ENCODE assay signal across 13 cellular contexts in genomic region chr2:98474979-98475632, GRCh38. TPM values are rescaled to one million over a fixed set of nuclear protein-coding genes. Genes with fewer than 3 reads are reported as not detected.
A peak's percentile ranks its signal among the peaks of the same experiment; 100 is the strongest.
DNase-seq lines count a peak whose midpoint lies in the region; ATAC-seq and TF ChIP-seq lines count a peak whose summit lies in the region.
"Had no signal": no experiment of that assay in that cellular context is flagged by ENCODE, and none has a peak within 500 bp of the region (broad histone marks: within the 10 kb centered on the region; RNA-seq: fewer than 3 reads in every experiment).

No MANE protein-coding gene starts in this region.

- peaks cover 100% of the 10 kb centered on the region for H3K79me2 ChIP-seq in MM.1S (ENCODE audit: low read length)

- no peaks in the 10 kb centered on the region for H4K20me1 ChIP-seq in MM.1S (ENCODE audit: insufficient read depth, low read length)

- peak overlapping the region; percentile 98 for H3K27ac ChIP-seq in MM.1S (ENCODE audit: low read length)
- peak overlapping the region; percentile 48 for H3K27ac ChIP-seq in VCaP
- peak overlapping the region; percentile 66 for H3K27ac ChIP-seq in neutrophil

- H3K4me3 ChIP-seq in MM.1S (ENCODE audit: low read length): no peak overlapping the region
- H3K4me3 ChIP-seq in neutrophil (ENCODE audit: low read depth in 1 of 2, low read length in 1 of 2): no peak overlapping the region
- H3K4me3 ChIP-seq: Peyer's patch had no signal

- H3K27me3 ChIP-seq in MM.1S (replicated peaks; ENCODE audit: insufficient read depth, low read length) (no peaks in the 10 kb centered on the region), neutrophil (no peaks in the 10 kb centered on the region)
- H3K27me3 ChIP-seq: Peyer's patch had no signal

- H3K36me3 ChIP-seq in MM.1S (replicated peaks; ENCODE audit: insufficient read depth, low read length) (0 out of 2 replicates have a peak, but pooled peaks cover 2% of the 10 kb centered on the region), neutrophil (no peaks in the 10 kb centered on the region)
- H3K36me3 ChIP-seq: Peyer's patch had no signal

- TF ChIP-seq CTCF in MM.1S (IDR thresholded peaks at IDR 0.05; ENCODE audit: low read length) (no peak), VCaP (conservative IDR thresholded peaks at IDR 0.05) (no peak), neutrophil (IDR thresholded peaks at IDR 0.05) (no peak), GM10248 (IDR thresholded peaks at IDR 0.05; ENCODE audit: control extremely low read depth, extremely low read depth, low read depth, missing control alignments) (no peak)

- H3K27me3 Mint-ChIP-seq in activated CD4-positive, alpha-beta T cell treated with anti-CD3 and anti-CD28 coated beads for 36 hours: no peaks in the 10 kb centered on the region

- no peak overlapping the region for H2AFZ ChIP-seq in MM.1S (ENCODE audit: low read length)

- no peaks in the 10 kb centered on the region for H3K9me3 ChIP-seq in MM.1S (replicated peaks; ENCODE audit: insufficient read depth, low read length)
- no peaks in the 10 kb centered on the region for H3K9me3 ChIP-seq in neutrophil
- H3K9me3 ChIP-seq: Peyer's patch had no signal

- H3K4me3 Mint-ChIP-seq in activated CD4-positive, alpha-beta T cell treated with anti-CD3 and anti-CD28 coated beads for 36 hours: no peak overlapping the region

- H3K4me1 Mint-ChIP-seq in activated CD4-positive, alpha-beta T cell treated with anti-CD3 and anti-CD28 coated beads for 36 hours: peaks cover 99% of the 10 kb centered on the region

- H3K9me2 ChIP-seq in MM.1S (replicated peaks; ENCODE audit: insufficient read depth, low read length): no peaks in the 10 kb centered on the region

- DNase-seq in activated CD4-positive, alpha-beta T cell treated with anti-CD3 and anti-CD28 coated beads for 36 hours: no peak
- no peak for DNase-seq in activated CD4-positive, alpha-beta T cell treated with anti-CD3 and anti-CD28 coated beads, Interleukin-2, amount 50 U/mL, for 4 hours
- DNase-seq in MM.1S (no peak), NCI-H1694 treated with DMSO at 0.1 percent for 48 hours (lab: John Stamatoyannopoulos, UW) (no peak), ecto neural progenitor cell (ENCODE audit: low spot score) (no peak), GM10248 (ENCODE audit: extremely low spot score) (no peak)
- DNase-seq: aorta, dermis blood vessel endothelial cell, DND-41, T-helper 9 cell had no signal

- ATAC-seq in activated CD4-positive, alpha-beta T cell treated with anti-CD3 and anti-CD28 coated beads for 36 hours: no peak

- peak overlapping the region; percentile 66; the same call in 1 of the 2 replicates for H3K9ac ChIP-seq in MM.1S (ENCODE audit: low read length)

- peaks cover 99% of the 10 kb centered on the region for H3K4me1 ChIP-seq in MM.1S (ENCODE audit: low read length)
- H3K4me1 ChIP-seq in neutrophil (ENCODE audit: control insufficient read depth in 1 of 2, insufficient read depth in 1 of 2, low read depth in 1 of 2, low read length in 1 of 2): peaks cover 21 to 81% of the 10 kb centered on the region in 2 experiments

- H3K27ac Mint-ChIP-seq in activated CD4-positive, alpha-beta T cell treated with anti-CD3 and anti-CD28 coated beads for 36 hours: peak overlapping the region; percentile 62

- H3K4me2 ChIP-seq in MM.1S (ENCODE audit: low read depth, low read length): peak overlapping the region; percentile 87; the same call in 1 of the 2 replicates

- no peaks in the 10 kb centered on the region for H3K36me3 Mint-ChIP-seq in activated CD4-positive, alpha-beta T cell treated with anti-CD3 and anti-CD28 coated beads for 36 hours (ENCODE audit: low read depth)

- POLR2A ChIA-PET in activated CD4-positive, alpha-beta T cell treated with anti-CD3 and anti-CD28 coated beads for 36 hours (lab: Charles Lee): interaction anchor here (1.5 kb wide), 1 partner anchor 11 kb away, joined by 4 read pairs; no protein-coding TSS in a partner anchor
- POLR2A ChIA-PET in GM10248 (lab: Yijun Ruan, JAX): interaction anchor here (1.8 to 3.9 kb wide), 2 partner anchors 10 to 13 kb away, joined by 6 to 16 read pairs; no protein-coding TSS in a partner anchor

- intact Hi-C loops in activated CD4-positive, alpha-beta T cell treated with anti-CD3 and anti-CD28 coated beads for 36 hours (cut with DNase I, micrococcal nuclease): no loop called here

- H3F3A ChIP-seq in MM.1S (ENCODE audit: insufficient read depth, low read length): peaks cover 76% of the 10 kb centered on the region

- H3K9me3 Mint-ChIP-seq in activated CD4-positive, alpha-beta T cell treated with anti-CD3 and anti-CD28 coated beads for 36 hours (ENCODE audit: low read depth): no peaks in the 10 kb centered on the region

- CTCF ChIA-PET in activated CD4-positive, alpha-beta T cell treated with anti-CD3 and anti-CD28 coated beads for 36 hours (lab: Charles Lee): interaction anchor here (0.6 to 1.7 kb wide), 7 partner anchors 11 to 59 kb away, joined by 3 to 6 read pairs (median 3); no protein-coding TSS in a partner anchor
- CTCF ChIA-PET in GM10248 (lab: Yijun Ruan, JAX): interaction anchor here (0.8 to 3.3 kb wide), 4 partner anchors 11 to 21 kb away, joined by 3 to 35 read pairs (median 11); no protein-coding TSS in a partner anchor

RNA-seq across cellular contexts. Expression of gene INPP4A, which starts 30.4 kb away (rescaled TPM):
- total RNA-seq in activated CD4-positive, alpha-beta T cell treated with anti-CD3 and anti-CD28 coated beads for 36 hours: 10 to 100 TPM; 29.1 to 33.0 TPM

Comparison
In these comparisons a context has a peak if more than half of its experiments do, and no peak if none do; other contexts are left out.
1. H3K27ac ChIP-seq: peak in every context shown above with its lines; median percentile 98 in MM.1S; 66 in neutrophil; 48 in VCaP.